8 cellular contexts compared by ENCODE assay signal in the genomic region with DNA sequence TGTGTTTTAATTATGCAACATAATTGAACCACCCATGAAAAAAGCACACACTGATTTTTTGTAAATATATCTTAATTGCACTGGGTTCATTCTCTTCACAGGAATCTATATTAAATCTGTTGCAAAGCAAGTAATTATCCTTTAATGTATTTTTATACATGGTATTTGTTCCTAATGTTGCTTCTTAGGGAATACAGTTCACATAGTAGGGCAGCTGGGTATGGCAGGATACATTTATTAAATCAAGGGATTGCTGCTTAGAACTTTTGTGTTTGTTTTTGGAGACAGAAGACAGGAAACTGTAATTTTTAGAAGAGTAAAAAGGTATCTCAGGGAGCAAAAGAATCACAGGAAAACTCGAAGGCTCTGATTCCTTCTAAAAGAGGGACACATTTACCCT. TPM values are rescaled to one million over a fixed set of nuclear protein-coding genes. Genes with fewer than 3 reads are reported as not detected.
DNase-seq lines count a peak whose midpoint lies in the region; ATAC-seq and TF ChIP-seq lines count a peak whose summit lies in the region.

No MANE protein-coding gene starts in this region.

- peaks cover 34% of the 10 kb centered on the region for H3K79me2 ChIP-seq in HCT116 (ENCODE audit: insufficient read depth, low read length)
- peaks cover 33% of the 10 kb centered on the region for H3K79me2 ChIP-seq in smooth muscle cell (ENCODE audit: low read depth)

- no TSS peak for BruUV-seq in HCT116 (replicated peaks; lab: Mats Ljungman, UMichigan)

- CTCF ChIA-PET in HCT116 (lab: Charles Lee) = interaction anchor here (0.7 to 1.6 kb wide), 3 partner anchors 344 to 483 kb away, joined by 3 to 5 read pairs (median 3); no protein-coding TSS in a partner anchor
- CTCF ChIA-PET in activated B cell treated with CpG ODN at 0.5 μM for 24 hours (lab: Charles Lee) = no interaction called here

- peaks cover 13 to 26% of the 10 kb centered on the region in 2 experiments for H3K4me1 ChIP-seq in HCT116 (ENCODE audit: control insufficient read depth in 1 of 2, insufficient read depth in 2 of 2, low read length in 2 of 2)
- peaks cover 2% of the 10 kb centered on the region for H3K4me1 ChIP-seq in right cardiac atrium (ENCODE audit: control insufficient read depth, insufficient read depth, low read length)
- H3K4me1 ChIP-seq in smooth muscle cell (ENCODE audit: low read depth) = peaks cover 12% of the 10 kb centered on the region

- H3K36me3 Mint-ChIP-seq in activated B cell treated with CpG ODN at 0.5 μM for 24 hours (ENCODE audit: low read depth) = peaks cover 11% of the 10 kb centered on the region

- ATAC-seq in HCT116 = no peak
- no peak for ATAC-seq in activated B cell treated with CpG ODN at 0.5 μM for 24 hours (ENCODE audit: low read depth)
- ATAC-seq in right cardiac atrium = no peak
- ATAC-seq in HG03439 (IDR thresholded peaks at IDR 0.05; ENCODE audit: unreplicated experiment) = no peak
- no peak for ATAC-seq in HG02970 (IDR thresholded peaks at IDR 0.05; ENCODE audit: low FRiP score, unreplicated experiment)

- H3K27ac ChIP-seq in HCT116 (ENCODE audit: low read depth, low read length) (peak overlapping the region; percentile 81), right cardiac atrium (ENCODE audit: low read length) (no peak overlapping the region), smooth muscle cell (ENCODE audit: low read depth) (peak overlapping the region; percentile 82)

- intact Hi-C loops in HCT116 (cut with micrococcal nuclease) (no loop called here), activated B cell treated with CpG ODN at 0.5 μM for 24 hours (cut with micrococcal nuclease) (loop anchor here (1.0 to 5.0 kb wide), 11 partner anchors 50 to 915 kb away; partner anchors contain the start of genes C6orf52, MAK, PAK1IP1 and TMEM14B), right cardiac atrium (cut with DNase I) (no loop called here)

- WGBS in right cardiac atrium = 19% methylated on average over 1 of the region's 1 CpG
- 28% methylated on average over 1 of the region's 1 CpG for WGBS in smooth muscle cell (ENCODE audit: low lambda C conversion rate)

- no peak for TF ChIP-seq POLR2A in HCT116 (IDR thresholded peaks at IDR 0.05; ENCODE audit: borderline replicate concordance, extremely low read depth, insufficient read depth, insufficient read length)

- no peak for TF ChIP-seq CTCF in HCT116 (IDR thresholded peaks at IDR 0.05 in 2 of 3, conservative IDR thresholded peaks at IDR 0.05 in 1 of 3; ENCODE audit: borderline replicate concordance in 1 of 3, insufficient read depth in 1 of 3, low read depth in 2 of 3, low read length in 2 of 3)
- TF ChIP-seq CTCF in activated B cell treated with CpG ODN at 0.5 μM for 24 hours (IDR thresholded peaks at IDR 0.05) = no peak
- no peak for TF ChIP-seq CTCF in smooth muscle cell (IDR thresholded peaks at IDR 0.05; ENCODE audit: borderline replicate concordance, insufficient read depth, poor library complexity, severe bottlenecking)

- no peaks in the 10 kb centered on the region for H3K27me3 ChIP-seq in HCT116 (ENCODE audit: insufficient read depth, low read length)
- H3K27me3 ChIP-seq in right cardiac atrium (ENCODE audit: control insufficient read depth, insufficient read depth) = no peaks in the 10 kb centered on the region
- no peaks in the 10 kb centered on the region for H3K27me3 ChIP-seq in smooth muscle cell (ENCODE audit: low read depth)

- H4K20me1 ChIP-seq in HCT116 (ENCODE audit: insufficient read depth) = peaks cover 5% of the 10 kb centered on the region; the same call in 1 of the 2 replicates
- peaks cover 31% of the 10 kb centered on the region for H4K20me1 ChIP-seq in smooth muscle cell (ENCODE audit: low read depth)

- H3K4me3 ChIP-seq in HCT116 (replicated peaks in 1 of 2; ENCODE audit: low read depth in 1 of 2, low read length in 2 of 2) = peak overlapping the region; percentile 75 to 85
- peak overlapping the region; percentile 87 for H3K4me3 ChIP-seq in right cardiac atrium (ENCODE audit: low read length)
- peak overlapping the region; percentile 69 for H3K4me3 ChIP-seq in smooth muscle cell

- POLR2A ChIA-PET in HCT116 (lab: Charles Lee) = no interaction called here
- POLR2A ChIA-PET in activated B cell treated with CpG ODN at 0.5 μM for 24 hours (lab: Charles Lee) = interaction anchor here (1.0 to 1.5 kb wide), 2 partner anchors 237 to 398 kb away, joined by 3 to 7 read pairs; partner anchors contain the start of genes C6orf52 and PAK1IP1

- H3K9ac ChIP-seq in HCT116 (ENCODE audit: low read length) = peak overlapping the region; percentile 89
- peak overlapping the region; percentile 89 for H3K9ac ChIP-seq in smooth muscle cell (ENCODE audit: low read depth)

- DNase-seq in HCT116 (ENCODE audit: low read depth, low spot score) (no peak), activated B cell treated with CpG ODN at 0.5 μM for 24 hours (no peak), right cardiac atrium (no peak), smooth muscle cell (lab: John Stamatoyannopoulos, UW; ENCODE audit: unreplicated experiment) (no peak), HuH-7.5 (ENCODE audit: low spot score) (no peak), SKM-1 treated with dmso at 0.1 percent for 144 hours (lab: John Stamatoyannopoulos, UW; ENCODE audit: unreplicated experiment) (no peak)

- peak overlapping the region; percentile 96 for H3K4me3 Mint-ChIP-seq in activated B cell treated with CpG ODN at 0.5 μM for 24 hours

- H3K27ac Mint-ChIP-seq in activated B cell treated with CpG ODN at 0.5 μM for 24 hours = peak overlapping the region; percentile 98

- H2AFZ ChIP-seq in HCT116 (ENCODE audit: low read depth, low read length, poor library complexity, severe bottlenecking) (peak overlapping the region; percentile 81), smooth muscle cell (ENCODE audit: low read depth) (peak overlapping the region; percentile 89)

- H3K9me3 ChIP-seq in HCT116 (ENCODE audit: control insufficient read depth in 1 of 2, insufficient read depth in 1 of 2, low read depth in 1 of 2, low read length in 2 of 2) (no peaks in the 10 kb centered on the region), right cardiac atrium (ENCODE audit: control insufficient read depth, low read length) (no peaks in the 10 kb centered on the region), smooth muscle cell (replicated peaks; ENCODE audit: low read depth) (no peaks in the 10 kb centered on the region)

- no peaks in the 10 kb centered on the region for H3K9me2 ChIP-seq in HCT116 (ENCODE audit: insufficient read depth)

- no peak for TF ChIP-seq RAD21 in HCT116 (IDR thresholded peaks at IDR 0.05; ENCODE audit: low read depth)

- H3K9me3 Mint-ChIP-seq in activated B cell treated with CpG ODN at 0.5 μM for 24 hours = peaks cover 2% of the 10 kb centered on the region

- peaks cover 4% of the 10 kb centered on the region for H3F3A ChIP-seq in smooth muscle cell (ENCODE audit: low read depth)

- RAD21 ChIA-PET in HCT116 (lab: Charles Lee; ENCODE audit: low non-redundant PET in 1 of 2, low total read pairs in 2 of 2, uncharacterized antibody in 2 of 2, unreplicated experiment in 2 of 2) = no interaction called here

- peak overlapping the region; percentile 89 for H3K4me2 ChIP-seq in HCT116 (ENCODE audit: low read length)
- peak overlapping the region; percentile 91 for H3K4me2 ChIP-seq in smooth muscle cell

- H3K4me1 Mint-ChIP-seq in activated B cell treated with CpG ODN at 0.5 μM for 24 hours = peaks cover 18% of the 10 kb centered on the region

- H3K27me3 Mint-ChIP-seq in activated B cell treated with CpG ODN at 0.5 μM for 24 hours = peaks cover 10% of the 10 kb centered on the region

- no peaks in the 10 kb centered on the region for H3K36me3 ChIP-seq in HCT116 (ENCODE audit: control insufficient read depth in 1 of 2, insufficient read depth in 2 of 2, low read length in 2 of 2)
- H3K36me3 ChIP-seq in smooth muscle cell (ENCODE audit: low read depth) = no peaks in the 10 kb centered on the region

TF ChIP-seq in HCT116, 20 proteins besides CTCF, POLR2A, EP300 and RAD21 (continues in another document):
- TF ChIP-seq ZFX (IDR thresholded peaks at IDR 0.05) (no peak), SIN3A (IDR thresholded peaks at IDR 0.05; ENCODE audit: low read depth) (no peak)

RNA-seq across cellular contexts. Expression of gene SMIM13, which starts 1.0 kb away (rescaled TPM):
- total RNA-seq in HCT116 (2021; ENCODE audit: unreplicated experiment) = 15.7 TPM
- 6.6 and 7.5 TPM in 2 replicates for polyA plus RNA-seq in HCT116 (2012)
- 5.8 and 5.9 TPM in 2 replicates for total RNA-seq in activated B cell treated with CpG ODN at 0.5 μM for 24 hours
- total RNA-seq in right cardiac atrium = 10 to 100 TPM; 10.7 to 14.5 (median 13.5) TPM
- polyA plus RNA-seq in right cardiac atrium = 8.1 TPM
- total RNA-seq in smooth muscle cell = 17.7 and 23.9 TPM in 2 replicates
- 9.8 and 11.6 TPM in 2 replicates for polyA plus RNA-seq in smooth muscle cell

RNA-seq across cellular contexts. Expression of gene ERVFRD-1, which starts 18.9 kb away (rescaled TPM):
- total RNA-seq in HCT116 (2021; ENCODE audit: unreplicated experiment) (not detected), activated B cell treated with CpG ODN at 0.5 μM for 24 hours (not detected in 2 replicates), right cardiac atrium (under 1 TPM in 2 of 4 donors, not detected in 2; 0.09 TPM), smooth muscle cell (0.09 TPM in 1 of 2 replicates, not detected in the other)
- polyA plus RNA-seq in HCT116 (2012) = 0.03 and 0.05 TPM in 2 replicates
- polyA plus RNA-seq in right cardiac atrium (0.05 TPM), smooth muscle cell (0.38 TPM in 1 of 2 replicates, not detected in the other)

RNA-seq across cellular contexts. Expression of gene ELOVL2, which starts 48.5 kb away (rescaled TPM):
- 0.07 TPM for total RNA-seq in HCT116 (2021; ENCODE audit: unreplicated experiment)
- 0.04 TPM in 2 replicates for polyA plus RNA-seq in HCT116 (2012)
- total RNA-seq in activated B cell treated with CpG ODN at 0.5 μM for 24 hours = not detected in 2 replicates
- 1 to 10 TPM in 2 of 4 donors, under 1 TPM in 2; 0.61 to 1.3 (median 0.97) TPM for total RNA-seq in right cardiac atrium
- 1.4 TPM for polyA plus RNA-seq in right cardiac atrium
- 28.9 and 31.4 TPM in 2 replicates for total RNA-seq in smooth muscle cell
- polyA plus RNA-seq in smooth muscle cell = 13.4 and 15.9 TPM in 2 replicates

Comparison
In these comparisons a context has a peak if more than half of its experiments do, and no peak if none do; other contexts are left out.
1. RNA of gene ELOVL2, which starts 48.5 kb away (total RNA-seq): 28.9 to 31.4 TPM in smooth muscle cell; 0.61 to 1.3 TPM in right cardiac atrium, 0.07 TPM in HCT116 (single experiment) and not detected in activated B cell treated with CpG ODN at 0.5 μM for 24 hours; every median in the first group is over 10 times any median in the second.
2. Peak in every context shown above with its lines, with median percentiles within 50 percentile points of each other: H3K4me3 ChIP-seq.